Comparison of ENCODE assay signal across 25 cellular contexts in the genomic region with DNA sequence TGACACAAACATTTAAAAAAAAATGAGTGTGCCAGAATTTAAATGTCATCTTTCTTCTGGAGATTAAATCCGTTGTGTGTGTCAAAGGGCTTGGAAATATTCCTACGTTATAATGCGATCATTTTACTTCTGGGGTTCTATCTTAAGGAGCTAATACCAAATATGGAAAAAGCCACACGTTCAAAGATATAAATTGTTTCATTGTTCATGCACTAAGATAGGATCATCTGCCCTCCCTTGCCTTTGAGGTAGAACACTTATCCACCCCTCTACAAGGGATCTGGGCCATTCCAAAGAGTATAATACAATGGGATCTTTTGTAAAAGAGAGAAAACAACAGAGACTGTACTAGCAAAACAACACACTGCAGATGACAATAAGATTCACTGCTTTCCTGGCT.
"Had no signal": no experiment of that assay in that cellular context is flagged by ENCODE, and none has a peak within 500 bp of the region (broad histone marks: within the 10 kb centered on the region; RNA-seq: fewer than 3 reads in every experiment).

No MANE protein-coding gene starts in this region.

- H3K4me1 Mint-ChIP-seq: activated B cell treated with CpG ODN at 0.5 μM for 24 hours had no signal

- H3K9me3 Mint-ChIP-seq: activated B cell treated with CpG ODN at 0.5 μM for 24 hours; activated CD4-positive, alpha-beta memory T cell treated with anti-CD3 and anti-CD28 coated beads for 36 hours; activated naive CD4-positive, alpha-beta T cell treated with anti-CD3 and anti-CD28 coated beads for 36 hours; activated naive CD4-positive, alpha-beta T cell treated with anti-CD3 and anti-CD28 coated beads, Interleukin-2, amount 50 U/mL, for 72 hours; activated T-cell treated with anti-CD3 and anti-CD28 coated beads, Interleukin-2, amount 50 U/mL, for 4 hours; activated T-helper 1 cell treated with anti-CD3 and anti-CD28 coated beads, Interleukin-12 subunit alpha, Interleukin-12 subunit beta, Interleukin-2, Interleukin-4 antibody, amounts not matched to agents 30 ng/mL and 10 ng/mL and 1 ng/mL, durations not matched to agents 14 hours and 24 hours and 36 hours; T-helper 1 cell treated with Interleukin-12 subunit alpha and Interleukin-12 subunit beta and Interleukin-4 antibody, amounts not matched to agents 30 μg/mL and 1 μg/mL, for 36 hours had no signal

- ATAC-seq: activated naive CD4-positive, alpha-beta T cell treated with anti-CD3 and anti-CD28 coated beads, Interleukin-2, amount 50 U/mL, for 72 hours; activated T-cell treated with anti-CD3 and anti-CD28 coated beads, Interleukin-2, amount 50 U/mL, for 4 hours; body of pancreas; Panc1 had no signal

- H3K27ac Mint-ChIP-seq: activated B cell treated with CpG ODN at 0.5 μM for 24 hours; activated CD4-positive, alpha-beta memory T cell treated with anti-CD3 and anti-CD28 coated beads for 36 hours; activated naive CD4-positive, alpha-beta T cell treated with anti-CD3 and anti-CD28 coated beads for 36 hours; activated naive CD4-positive, alpha-beta T cell treated with anti-CD3 and anti-CD28 coated beads, Interleukin-2, amount 50 U/mL, for 72 hours; activated T-helper 1 cell treated with anti-CD3 and anti-CD28 coated beads, Interleukin-12 subunit alpha, Interleukin-12 subunit beta, Interleukin-2, Interleukin-4 antibody, amounts not matched to agents 30 ng/mL and 10 ng/mL and 1 ng/mL, durations not matched to agents 14 hours and 24 hours and 36 hours; T-helper 1 cell treated with Interleukin-12 subunit alpha and Interleukin-12 subunit beta and Interleukin-4 antibody, amounts not matched to agents 30 μg/mL and 1 μg/mL, for 36 hours had no signal

- H3K4me3 Mint-ChIP-seq: activated B cell treated with CpG ODN at 0.5 μM for 24 hours; activated CD4-positive, alpha-beta memory T cell treated with anti-CD3 and anti-CD28 coated beads for 36 hours; activated naive CD4-positive, alpha-beta T cell treated with anti-CD3 and anti-CD28 coated beads for 36 hours; activated T-cell treated with anti-CD3 and anti-CD28 coated beads, Interleukin-2, amount 50 U/mL, for 4 hours; activated T-helper 1 cell treated with anti-CD3 and anti-CD28 coated beads, Interleukin-12 subunit alpha, Interleukin-12 subunit beta, Interleukin-2, Interleukin-4 antibody, amounts not matched to agents 30 ng/mL and 10 ng/mL and 1 ng/mL, durations not matched to agents 14 hours and 24 hours and 36 hours; T-helper 1 cell treated with Interleukin-12 subunit alpha and Interleukin-12 subunit beta and Interleukin-4 antibody, amounts not matched to agents 30 μg/mL and 1 μg/mL, for 36 hours had no signal

- DNase-seq: activated B cell treated with CpG ODN at 0.5 μM for 24 hours; activated CD4-positive, alpha-beta memory T cell treated with anti-CD3 and anti-CD28 coated beads for 36 hours; activated CD4-positive, alpha-beta T cell treated with anti-CD3 and anti-CD28 coated beads for 4 hours; activated CD4-positive, alpha-beta T cell treated with anti-CD3 and anti-CD28 coated beads, Interleukin-2, amount 50 U/mL, for 1 hour; activated CD4-positive, CD25-positive, alpha-beta regulatory T cell treated with anti-CD3 and anti-CD28 coated beads, Interleukin-2, amount 50 U/mL, for 72 hours; activated CD8-positive, alpha-beta memory T cell treated with anti-CD3 and anti-CD28 coated beads, Interleukin-2, amount 50 U/mL, for 4 hours; activated gamma-delta T cell treated with Interleukin-2 at 50 U/mL for 16 hours; activated naive CD4-positive, alpha-beta T cell treated with anti-CD3 and anti-CD28 coated beads for 36 hours; activated T-cell treated with anti-CD3 and anti-CD28 coated beads for 4 hours; activated T-cell treated with anti-CD3 and anti-CD28 coated beads, Interleukin-2, amount 50 U/mL, for 4 hours; adrenal gland; body of pancreas; caudate nucleus; cerebellar nuclear complex; NCI-H1092 treated with DMSO at 0.1 percent for 48 hours; NCI-H1417; NCI-H2081; NCI-H345; NCI-H524 treated with DMSO at 0.1 percent for 48 hours; SHP77; SJCRH30 had no signal

- H3K36me3 Mint-ChIP-seq: activated CD4-positive, alpha-beta memory T cell treated with anti-CD3 and anti-CD28 coated beads for 36 hours; activated naive CD4-positive, alpha-beta T cell treated with anti-CD3 and anti-CD28 coated beads, Interleukin-2, amount 50 U/mL, for 72 hours had no signal
